Comparison of ENCODE assay signal across 11 cellular contexts in the genomic region with DNA sequence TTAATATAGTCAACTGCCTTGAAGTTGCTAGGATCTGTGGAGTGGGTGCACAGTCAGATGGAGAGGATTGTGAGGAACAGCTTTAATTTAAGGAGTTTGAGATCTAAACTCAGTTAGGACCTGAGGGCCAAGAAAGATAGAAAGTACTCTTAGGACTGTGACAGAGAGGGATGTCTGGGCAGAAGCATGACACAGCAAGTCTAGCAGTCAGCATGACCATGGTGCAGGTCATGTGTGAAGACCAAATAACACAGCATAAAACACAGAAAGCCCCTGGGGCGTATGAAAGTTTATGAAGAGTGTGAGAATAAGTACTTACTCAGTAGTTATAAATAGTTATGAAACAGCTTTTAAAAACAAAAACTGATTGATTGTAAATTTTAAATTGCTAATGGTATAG.
DNase-seq lines count a peak whose midpoint lies in the region; ATAC-seq, FAIRE-seq and TF ChIP-seq lines count a peak whose summit lies in the region.
"Had no signal": no experiment of that assay in that cellular context is flagged by ENCODE, and none has a peak within 500 bp of the region (broad histone marks: within the 10 kb centered on the region; RNA-seq: fewer than 3 reads in every experiment).

No MANE protein-coding gene starts in this region.

- no peak for TF ChIP-seq POLR2A in H54 (IDR thresholded peaks at IDR 0.05; ENCODE audit: low read depth, low read length)

- no peak overlapping the region for H3K27ac ChIP-seq in CD8-positive, alpha-beta T cell (ENCODE audit: low read depth, low read length)
- H3K27ac ChIP-seq: hepatocyte had no signal

- DNase-seq in GM12864 (ENCODE audit: low read depth) (peak; percentile 10), SK-MEL-5 (ENCODE audit: low read depth, low spot score) (peak; percentile 73), H54 (ENCODE audit: insufficient read length, low spot score) (no peak), UCSD-AML1 (lab: John Stamatoyannopoulos, UW; ENCODE audit: unreplicated experiment) (no peak), NCI-H2227 (lab: John Stamatoyannopoulos, UW; ENCODE audit: unreplicated experiment) (no peak)
- no peak for DNase-seq in CD8-positive, alpha-beta T cell
- DNase-seq: dermis blood vessel endothelial cell had no signal

- H3K4me3 Mint-ChIP-seq in CD8-positive, alpha-beta T cell = no peak overlapping the region
- H3K4me3 Mint-ChIP-seq: B cell had no signal

- FAIRE-seq in H54 (lab: Jason Lieb, UNC) = no peak

- ATAC-seq in GM19455 (IDR thresholded peaks at IDR 0.05; ENCODE audit: unreplicated experiment) (peak; percentile 72), HG02938 (IDR thresholded peaks at IDR 0.05; ENCODE audit: unreplicated experiment) (peak; percentile 90)
- ATAC-seq in CD8-positive, alpha-beta T cell = no peak

- POLR2A ChIA-PET in CD8-positive, alpha-beta T cell (lab: Charles Lee) = no interaction called here

- H3K27me3 ChIP-seq in CD8-positive, alpha-beta T cell (ENCODE audit: insufficient read depth, low read length) = no peaks in the 10 kb centered on the region
- H3K27me3 ChIP-seq: hepatocyte had no signal

- in situ Hi-C loops in SK-MEL-5 (cut with HindIII; ENCODE audit: low pct_unique_long_range_greater_than_20kb, low sequenced_read_pairs) = no loop called here

- intact Hi-C loops in CD8-positive, alpha-beta T cell (cut with DNase I, micrococcal nuclease) = loop anchor here in 1 of 2 experiments (10.0 kb wide), 1 partner anchor 104 kb away; a partner anchor contains a TSS

- TF ChIP-seq CTCF in GM12864 (IDR thresholded peaks at IDR 0.05; ENCODE audit: low read depth, low read length, missing control alignments) = no peak
- no peak for TF ChIP-seq CTCF in CD8-positive, alpha-beta T cell (IDR thresholded peaks at IDR 0.05)

- H3K4me1 Mint-ChIP-seq in CD8-positive, alpha-beta T cell (ENCODE audit: low read depth) = no peaks in the 10 kb centered on the region
- H3K4me1 Mint-ChIP-seq: B cell had no signal

- no peaks in the 10 kb centered on the region for H3K9me3 Mint-ChIP-seq in CD8-positive, alpha-beta T cell

- H3K36me3 ChIP-seq in CD8-positive, alpha-beta T cell (ENCODE audit: insufficient read depth, low read length) = no peaks in the 10 kb centered on the region

- H3K27me3 Mint-ChIP-seq in CD8-positive, alpha-beta T cell (ENCODE audit: low read depth) = no peaks in the 10 kb centered on the region
- H3K27me3 Mint-ChIP-seq: B cell had no signal

- H3K4me3 ChIP-seq in GM12864 (ENCODE audit: low read depth, low read length) = no peak overlapping the region
- no peak overlapping the region for H3K4me3 ChIP-seq in CD8-positive, alpha-beta T cell (ENCODE audit: low read depth, low read length)
- H3K4me3 ChIP-seq: hepatocyte had no signal

- CTCF ChIA-PET in CD8-positive, alpha-beta T cell (lab: Charles Lee) = no interaction called here

- peaks cover 49% of the 10 kb centered on the region for H3K36me3 Mint-ChIP-seq in CD8-positive, alpha-beta T cell

- no peaks in the 10 kb centered on the region for H3K9me3 ChIP-seq in CD8-positive, alpha-beta T cell (ENCODE audit: low read length)

- no peak overlapping the region for H3K27ac Mint-ChIP-seq in CD8-positive, alpha-beta T cell
- H3K27ac Mint-ChIP-seq: B cell had no signal

- H3K4me1 ChIP-seq in CD8-positive, alpha-beta T cell (ENCODE audit: insufficient read depth, low read length) = no peaks in the 10 kb centered on the region

Comparison
In these comparisons a context has a peak if more than half of its experiments do, and no peak if none do; other contexts are left out.
1. DNase-seq: peak in GM12864 (single experiment) and SK-MEL-5 (single experiment); none in H54 (single experiment), UCSD-AML1 (single experiment), NCI-H2227 (single experiment) and CD8-positive, alpha-beta T cell (0 of 7).